Comparison of ENCODE assay signal across 17 cellular contexts in the genomic region with DNA sequence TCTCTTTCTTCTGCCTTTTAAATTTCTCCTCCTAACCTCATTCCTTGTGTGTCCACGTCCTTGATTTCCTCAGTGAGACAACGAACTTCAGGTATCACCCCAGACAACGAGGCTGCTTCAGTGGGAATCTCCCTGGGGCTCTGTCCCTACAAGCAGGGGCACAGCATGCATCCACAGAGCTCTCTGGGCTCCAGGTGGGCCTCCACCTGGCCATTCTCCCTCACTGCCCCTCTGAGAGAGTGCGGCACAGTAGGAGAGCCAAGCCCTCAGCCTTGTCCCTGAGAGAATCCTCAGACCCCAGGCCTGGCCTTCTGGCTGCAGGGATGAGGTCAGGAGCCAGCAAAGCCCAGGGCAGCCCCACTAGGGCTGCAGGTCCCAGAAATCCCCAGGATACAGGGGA.
"Had no signal": no experiment of that assay in that cellular context is flagged by ENCODE, and none has a peak within 500 bp of the region (broad histone marks: within the 10 kb centered on the region; RNA-seq: fewer than 3 reads in every experiment).

No MANE protein-coding gene starts in this region.

- H3K9me3 Mint-ChIP-seq: activated CD4-positive, alpha-beta T cell treated with anti-CD3 and anti-CD28 coated beads, Interleukin-2, amount 10 ng/mL, durations not matched to agents 24 days and 14 days; activated CD8-positive, alpha-beta T cell treated with anti-CD3 and anti-CD28 coated beads for 36 hours; activated naive CD4-positive, alpha-beta T cell treated with anti-CD3 and anti-CD28 coated beads for 36 hours; activated T-helper 2 cell treated with anti-CD3 and anti-CD28 coated beads, Interferon-gamma antibody, Interleukin-2, Interleukin-4, amounts not matched to agents 10 μg/mL and 5 μg/mL and 100 μg/mL, durations not matched to agents 14 hours and 24 hours and 36 hours; neural progenitor cell; stimulated activated effector memory CD8-positive, alpha-beta T cell treated with anti-CD3 and anti-CD28 coated beads, Interleukin-12 subunit alpha, Interleukin-12 subunit beta, amount 100 ng/mL, for 72 hours had no signal

- ATAC-seq: activated CD8-positive, alpha-beta T cell treated with anti-CD3 and anti-CD28 coated beads for 36 hours; sciatic nerve; stimulated activated effector memory CD8-positive, alpha-beta T cell treated with anti-CD3 and anti-CD28 coated beads, Interleukin-12 subunit alpha, Interleukin-12 subunit beta, amount 100 ng/mL, for 72 hours had no signal

- H3K36me3 Mint-ChIP-seq: stimulated activated effector memory CD8-positive, alpha-beta T cell treated with anti-CD3 and anti-CD28 coated beads, Interleukin-12 subunit alpha, Interleukin-12 subunit beta, amount 100 ng/mL, for 72 hours had no signal

- H3K36me3 ChIP-seq: brain microvascular endothelial cell, esophagus muscularis mucosa, neural progenitor cell, ovary, transverse colon had no signal

- H3K27ac ChIP-seq: esophagus muscularis mucosa, neural progenitor cell, ovary, transverse colon had no signal

- H3K4me3 ChIP-seq: esophagus muscularis mucosa, neural progenitor cell, ovary, transverse colon had no signal

- H3K4me1 Mint-ChIP-seq: activated CD4-positive, alpha-beta T cell treated with anti-CD3 and anti-CD28 coated beads, Interleukin-2, amount 10 ng/mL, durations not matched to agents 24 days and 14 days had no signal

- H3K27ac Mint-ChIP-seq: activated CD4-positive, alpha-beta T cell treated with anti-CD3 and anti-CD28 coated beads, Interleukin-2, amount 10 ng/mL, durations not matched to agents 24 days and 14 days; activated CD8-positive, alpha-beta T cell treated with anti-CD3 and anti-CD28 coated beads for 36 hours; activated naive CD4-positive, alpha-beta T cell treated with anti-CD3 and anti-CD28 coated beads for 36 hours; activated T-helper 2 cell treated with anti-CD3 and anti-CD28 coated beads, Interferon-gamma antibody, Interleukin-2, Interleukin-4, amounts not matched to agents 10 μg/mL and 5 μg/mL and 100 μg/mL, durations not matched to agents 14 hours and 24 hours and 36 hours; neural progenitor cell; stimulated activated effector memory CD8-positive, alpha-beta T cell treated with anti-CD3 and anti-CD28 coated beads, Interleukin-12 subunit alpha, Interleukin-12 subunit beta, amount 100 ng/mL, for 72 hours had no signal

- H3K9me3 ChIP-seq: esophagus muscularis mucosa, ovary, transverse colon had no signal

- DNase-seq: activated CD4-positive, alpha-beta T cell treated with anti-CD3 and anti-CD28 coated beads, Interleukin-2, amount 10 ng/mL, durations not matched to agents 24 days and 14 days; activated CD8-positive, alpha-beta T cell treated with anti-CD3 and anti-CD28 coated beads for 36 hours; activated naive CD4-positive, alpha-beta T cell treated with anti-CD3 and anti-CD28 coated beads for 36 hours; activated T-cell treated with anti-CD3 and anti-CD28 coated beads, Interleukin-2, amount 50 U/mL, for 1 hour; aorta; brain microvascular endothelial cell; effector CD8-positive, alpha-beta T cell; stimulated activated CD4-positive, alpha-beta T cell treated with anti-CD3 and anti-CD28 coated beads, Interleukin-4, amount 100 ng/mL, for 24 hours; T-helper 1 cell; T1000; transverse colon had no signal

- H3K4me3 Mint-ChIP-seq: activated CD4-positive, alpha-beta T cell treated with anti-CD3 and anti-CD28 coated beads, Interleukin-2, amount 10 ng/mL, durations not matched to agents 24 days and 14 days; activated CD8-positive, alpha-beta T cell treated with anti-CD3 and anti-CD28 coated beads for 36 hours; activated naive CD4-positive, alpha-beta T cell treated with anti-CD3 and anti-CD28 coated beads for 36 hours; neural progenitor cell; stimulated activated effector memory CD8-positive, alpha-beta T cell treated with anti-CD3 and anti-CD28 coated beads, Interleukin-12 subunit alpha, Interleukin-12 subunit beta, amount 100 ng/mL, for 72 hours had no signal

- H3K9ac ChIP-seq: neural progenitor cell had no signal

- H3K27me3 ChIP-seq: brain microvascular endothelial cell, esophagus muscularis mucosa, neural progenitor cell, ovary, transverse colon had no signal

- H3K27me3 Mint-ChIP-seq: activated CD8-positive, alpha-beta T cell treated with anti-CD3 and anti-CD28 coated beads for 36 hours had no signal

- H2AFZ ChIP-seq: neural progenitor cell had no signal
